ENCODE assay signal across 8 cellular contexts in genomic region chr19:42184401-42184861, GRCh38. TPM values are rescaled to one million over a fixed set of nuclear protein-coding genes. Genes with fewer than 3 reads are reported as not detected.
DNase-seq lines count a peak whose midpoint lies in the region; ATAC-seq and TF ChIP-seq lines count a peak whose summit lies in the region.

No MANE protein-coding gene starts in this region.

- DNase-seq in A673 (ENCODE audit: low spot score) (peak; percentile 82), GM13977 (ENCODE audit: low spot score) (peak; percentile 76), NCI-H2227 (lab: John Stamatoyannopoulos, UW; ENCODE audit: unreplicated experiment) (peak; percentile 98), left lobe of liver (ENCODE audit: low spot score) (peak; percentile 75), NCI-H1048 (lab: John Stamatoyannopoulos, UW) (no peak)
- DNase-seq in activated CD4-positive, CD25-positive, alpha-beta regulatory T cell treated with anti-CD3 and anti-CD28 coated beads, Interleukin-2, amount 50 U/mL, for 72 hours, result peak; percentile 75
- DNase-seq in central memory CD8-positive, alpha-beta T cell (ENCODE audit: low spot score in 2 of 2), result peak; percentile 39 to 47
- peak; percentile 59 to 69 for DNase-seq in stimulated activated CD4-positive, alpha-beta T cell treated with anti-CD3 and anti-CD28 coated beads, Interleukin-4, amount 100 ng/mL, for 4 hours

- no peaks in the 10 kb centered on the region for H3K9me3 ChIP-seq in A673 (ENCODE audit: low read depth, low read length, poor library complexity, severe bottlenecking)

- no peak overlapping the region for H3K27ac ChIP-seq in A673 (ENCODE audit: low read depth, low read length, poor library complexity, severe bottlenecking)

- BruUV-seq in A673 (replicated peaks; lab: Mats Ljungman, UMichigan), result no TSS peak

- TF ChIP-seq CTCF in A673 (conservative IDR thresholded peaks at IDR 0.05; ENCODE audit: low read depth, low read length), result peak; percentile 93
- peak; percentile 91 for TF ChIP-seq CTCF in GM13977 (IDR thresholded peaks at IDR 0.05; ENCODE audit: extremely low read depth, insufficient read depth, missing control alignments)

- POLR2A ChIA-PET in A673 (lab: Charles Lee; ENCODE audit: low non-redundant PET), result no interaction called here

- CTCF ChIA-PET in A673 (lab: Charles Lee), result interaction anchor here (0.6 to 0.9 kb wide), 3 partner anchors 48 to 149 kb away, joined by 3 to 4 read pairs (median 3); no protein-coding TSS in a partner anchor

- in situ Hi-C loops in GM13977 (cut with MboI; ENCODE audit: low pct_unique_long_range_greater_than_20kb, low sequenced_read_pairs, unreplicated experiment), result no loop called here

- no peaks in the 10 kb centered on the region for H3K9me3 Mint-ChIP-seq in central memory CD8-positive, alpha-beta T cell

- no peak overlapping the region for H3K4me3 ChIP-seq in A673 (ENCODE audit: low read depth, low read length, poor library complexity, severe bottlenecking)

- no peaks in the 10 kb centered on the region for H3K27me3 Mint-ChIP-seq in central memory CD8-positive, alpha-beta T cell

- no peak for ATAC-seq in central memory CD8-positive, alpha-beta T cell (replicated peaks; ENCODE audit: extremely low read depth, poor library complexity, severe bottlenecking)
- ATAC-seq in left lobe of liver, result peak; percentile 96

- no peaks in the 10 kb centered on the region for H3K4me1 ChIP-seq in A673 (ENCODE audit: insufficient read depth, low read length, poor library complexity, severe bottlenecking)

- H3K4me3 Mint-ChIP-seq in central memory CD8-positive, alpha-beta T cell, result peak overlapping the region; percentile 44

- no peaks in the 10 kb centered on the region for H3K36me3 ChIP-seq in A673 (ENCODE audit: insufficient read depth, low read length, poor library complexity, severe bottlenecking)

- H3K4me1 Mint-ChIP-seq in central memory CD8-positive, alpha-beta T cell, result peaks cover 50% of the 10 kb centered on the region

- peak overlapping the region; percentile 60 for H3K27ac Mint-ChIP-seq in central memory CD8-positive, alpha-beta T cell (ENCODE audit: low read depth)

- intact Hi-C loops in A673 (cut with micrococcal nuclease; ENCODE audit: unreplicated experiment), result loop anchor here (1.0 kb wide), 2 partner anchors 51 to 76 kb away; no protein-coding TSS in a partner anchor

- H3K27me3 ChIP-seq in A673 (replicated peaks; ENCODE audit: insufficient read depth, low read depth, low read length, poor library complexity), result peaks cover 7% of the 10 kb centered on the region

- H3K36me3 Mint-ChIP-seq in central memory CD8-positive, alpha-beta T cell (ENCODE audit: insufficient read depth), result peaks cover 5% of the 10 kb centered on the region

RNA-seq across cellular contexts. Expression of gene DEDD2, which starts 33.0 kb away (rescaled TPM):
- total RNA-seq in A673 (2021) (32.1 and 35.2 TPM in 2 replicates), left lobe of liver (15.0 TPM)

RNA-seq across cellular contexts. Expression of gene ZNF526, which starts 35.7 kb away (rescaled TPM):
- 17.4 and 21.3 TPM in 2 replicates for total RNA-seq in A673 (2021)
- 5.3 TPM for total RNA-seq in left lobe of liver

RNA-seq across cellular contexts. Expression of gene POU2F2, which starts 52.2 kb away (rescaled TPM):
- 2.2 and 2.5 TPM in 2 replicates for total RNA-seq in A673 (2021)
- 0.83 TPM for total RNA-seq in left lobe of liver

RNA-seq across cellular contexts. Expression of gene GSK3A, which starts 58.0 kb away (rescaled TPM):
- total RNA-seq in A673 (2021) (67.8 and 70.1 TPM in 2 replicates), left lobe of liver (15.1 TPM)
